In the genomic region with DNA sequence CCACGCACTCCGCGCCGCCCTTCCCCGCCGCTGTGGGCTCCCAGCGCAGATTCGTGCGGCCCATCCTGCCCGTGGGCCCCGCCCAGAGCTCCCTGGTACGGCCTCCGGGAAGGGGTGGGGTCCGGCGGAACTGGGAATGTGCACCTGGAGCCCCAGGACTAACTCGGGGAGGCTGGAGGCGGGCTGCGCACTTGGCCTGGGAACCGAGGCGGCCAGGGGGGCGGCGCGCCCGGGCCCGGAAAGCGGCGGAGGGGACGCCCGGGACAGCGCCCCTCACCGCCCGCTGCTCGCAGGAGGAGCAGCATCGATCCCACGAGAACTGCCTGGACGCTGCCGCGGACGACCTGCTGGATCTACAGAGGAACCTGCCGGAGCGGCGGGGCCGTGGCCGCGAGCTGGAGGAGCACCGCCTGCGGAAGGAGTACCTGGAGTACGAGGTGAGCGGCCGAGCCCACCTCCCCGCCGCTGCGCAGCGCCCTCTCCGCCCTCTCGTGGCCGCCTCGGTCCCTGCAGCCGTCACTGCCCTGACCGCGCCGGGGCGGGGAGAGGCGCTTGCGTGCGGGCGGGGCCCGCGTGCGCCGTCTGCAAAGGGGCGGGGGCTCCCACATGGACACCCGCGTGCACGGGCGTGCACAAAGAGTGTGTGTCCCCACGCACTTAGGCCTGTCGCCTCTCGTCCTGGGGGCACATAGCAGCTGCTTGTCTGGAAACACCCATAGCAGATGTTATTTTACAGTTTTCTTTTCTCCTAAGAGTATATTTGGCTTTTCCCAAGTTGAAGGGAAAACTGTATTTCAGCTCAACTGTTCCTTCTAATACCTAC, we compare ENCODE assay signal across 1 cellular context.
TF ChIP-seq lines count a peak whose summit lies in the region.

No MANE protein-coding gene starts in this region.

TF ChIP-seq in H1, 55 proteins besides CTCF, POLR2A, EP300 and RAD21 (continued from another document):
- TF ChIP-seq, protein P1, sequence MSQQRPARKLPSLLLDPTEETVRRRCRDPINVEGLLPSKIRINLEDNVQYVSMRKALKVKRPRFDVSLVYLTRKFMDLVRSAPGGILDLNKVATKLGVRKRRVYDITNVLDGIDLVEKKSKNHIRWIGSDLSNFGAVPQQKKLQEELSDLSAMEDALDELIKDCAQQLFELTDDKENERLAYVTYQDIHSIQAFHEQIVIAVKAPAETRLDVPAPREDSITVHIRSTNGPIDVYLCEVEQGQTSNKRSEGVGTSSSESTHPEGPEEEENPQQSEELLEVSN (IDR thresholded peaks at IDR 0.05) = no peak
- TF ChIP-seq SUZ12 (IDR thresholded peaks at IDR 0.05; ENCODE audit: low read length) (peak; percentile 42; the same call in 1 of the 2 replicates), SAP30 (IDR thresholded peaks at IDR 0.05; ENCODE audit: insufficient read depth, insufficient replicate concordance, low read length) (no peak), JUND (IDR thresholded peaks at IDR 0.05; ENCODE audit: low read length) (no peak), CBX5 (IDR thresholded peaks at IDR 0.05; ENCODE audit: low read depth, low read length) (no peak), KDM5A (IDR thresholded peaks at IDR 0.05; ENCODE audit: low read length) (no peak), SRF (IDR thresholded peaks at IDR 0.05; ENCODE audit: low read depth, low read length) (no peak), RBBP5 (IDR thresholded peaks at IDR 0.05; ENCODE audit: borderline replicate concordance, low read depth, low read length) (peak; percentile 69; the same call in 1 of the 2 replicates), NANOG (IDR thresholded peaks at IDR 0.05; ENCODE audit: insufficient read depth, low read depth, low read length, poor library complexity, severe bottlenecking) (peak; percentile 2), RXRA (IDR thresholded peaks at IDR 0.05; ENCODE audit: insufficient read depth, low read depth, low read length) (no peak), SIRT6 (IDR thresholded peaks at IDR 0.05; ENCODE audit: low read length) (no peak), GABPA (IDR thresholded peaks at IDR 0.05; ENCODE audit: borderline replicate concordance, insufficient read depth, low read length) (no peak), MAFK (IDR thresholded peaks at IDR 0.05; ENCODE audit: low read depth, low read length) (no peak), GTF2F1 (IDR thresholded peaks at IDR 0.05; ENCODE audit: borderline replicate concordance, low read depth, low read length) (no peak), BRCA1 (IDR thresholded peaks at IDR 0.05; ENCODE audit: low read depth, low read length) (no peak; the same call in 1 of the 2 replicates), SIN3A (conservative IDR thresholded peaks at IDR 0.05 in 1 of 2, IDR thresholded peaks at IDR 0.05 in 1 of 2; ENCODE audit: low read depth in 1 of 2, low read length in 2 of 2) (0 out of 4 replicates have a peak, but pooled peaks of 1 of the 2 experiments have one; percentile 57), CHD1 (IDR thresholded peaks at IDR 0.05; ENCODE audit: low read depth, low read length) (no peak), KDM1A (IDR thresholded peaks at IDR 0.05; ENCODE audit: borderline replicate concordance, low read length) (peak; percentile 13; the same call in 1 of the 2 replicates), POU5F1 (IDR thresholded peaks at IDR 0.05; ENCODE audit: low read depth, low read length) (no peak), SP4 (IDR thresholded peaks at IDR 0.05; ENCODE audit: low read length) (no peak), POLR2AphosphoS5 (IDR thresholded peaks at IDR 0.05; ENCODE audit: low read depth, low read length) (0 out of 2 replicates have a peak, but pooled peaks have one; percentile 30), SP2 (IDR thresholded peaks at IDR 0.05; ENCODE audit: low read length) (no peak), BACH1 (IDR thresholded peaks at IDR 0.05; ENCODE audit: low read length) (no peak; the same call in 1 of the 2 replicates), SIX5 (IDR thresholded peaks at IDR 0.05; ENCODE audit: low read depth, low read length) (no peak), ZNF274 (IDR thresholded peaks at IDR 0.05; ENCODE audit: borderline replicate concordance, extremely low read depth, low read length) (no peak), TAF7 (optimal IDR thresholded peaks at IDR 0.05; ENCODE audit: borderline replicate concordance, low read depth, low read length) (no peak), YY1 (IDR thresholded peaks at IDR 0.05; ENCODE audit: low read depth, low read length) (peak; percentile 43; the same call in 1 of the 2 replicates), KDM4A (IDR thresholded peaks at IDR 0.05; ENCODE audit: low read depth, low read length, severe bottlenecking) (peak; percentile 98), TEAD4 (IDR thresholded peaks at IDR 0.05; ENCODE audit: low read depth, low read length) (no peak), EZH2 (IDR thresholded peaks at IDR 0.05; ENCODE audit: low read depth, low read length, severe bottlenecking) (no peak), HDAC2 (IDR thresholded peaks at IDR 0.05; ENCODE audit: borderline replicate concordance in 1 of 2, low read depth in 2 of 2, low read length in 2 of 2) (0 out of 4 replicates have a peak, but pooled peaks of 1 of the 2 experiments have one; percentile 52), CREB1 (IDR thresholded peaks at IDR 0.05) (peak; percentile 74), TBP (IDR thresholded peaks at IDR 0.05; ENCODE audit: low read depth, low read length) (peak; percentile 7; the same call in 1 of the 2 replicates), CTBP2 (IDR thresholded peaks at IDR 0.05; ENCODE audit: borderline replicate concordance, insufficient read depth, insufficient read length, low read length) (no peak), ASH2L (IDR thresholded peaks at IDR 0.05; ENCODE audit: low read length) (peak; percentile 87), RFX5 (IDR thresholded peaks at IDR 0.05; ENCODE audit: borderline replicate concordance, low read depth, low read length) (no peak), SP1 (IDR thresholded peaks at IDR 0.05; ENCODE audit: low read depth, low read length) (no peak), FOSL1 (IDR thresholded peaks at IDR 0.05; ENCODE audit: insufficient read depth, low read depth, low read length) (no peak), PHF8 (conservative IDR thresholded peaks at IDR 0.05; ENCODE audit: low read depth, low read length) (peak; percentile 55; the same call in 1 of the 2 replicates), EGR1 (IDR thresholded peaks at IDR 0.05; ENCODE audit: borderline replicate concordance, low read depth, low read length) (no peak), TAF1 (IDR thresholded peaks at IDR 0.05; ENCODE audit: low read depth, low read length) (no peak)
- TF ChIP-seq, protein P2, sequence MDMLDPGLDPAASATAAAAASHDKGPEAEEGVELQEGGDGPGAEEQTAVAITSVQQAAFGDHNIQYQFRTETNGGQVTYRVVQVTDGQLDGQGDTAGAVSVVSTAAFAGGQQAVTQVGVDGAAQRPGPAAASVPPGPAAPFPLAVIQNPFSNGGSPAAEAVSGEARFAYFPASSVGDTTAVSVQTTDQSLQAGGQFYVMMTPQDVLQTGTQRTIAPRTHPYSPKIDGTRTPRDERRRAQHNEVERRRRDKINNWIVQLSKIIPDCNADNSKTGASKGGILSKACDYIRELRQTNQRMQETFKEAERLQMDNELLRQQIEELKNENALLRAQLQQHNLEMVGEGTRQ (IDR thresholded peaks at IDR 0.05; ENCODE audit: low read length) = no peak
- TF ChIP-seq, protein P3, sequence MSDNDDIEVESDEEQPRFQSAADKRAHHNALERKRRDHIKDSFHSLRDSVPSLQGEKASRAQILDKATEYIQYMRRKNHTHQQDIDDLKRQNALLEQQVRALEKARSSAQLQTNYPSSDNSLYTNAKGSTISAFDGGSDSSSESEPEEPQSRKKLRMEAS (IDR thresholded peaks at IDR 0.05) = peak; percentile 46
- TF ChIP-seq, protein P4, sequence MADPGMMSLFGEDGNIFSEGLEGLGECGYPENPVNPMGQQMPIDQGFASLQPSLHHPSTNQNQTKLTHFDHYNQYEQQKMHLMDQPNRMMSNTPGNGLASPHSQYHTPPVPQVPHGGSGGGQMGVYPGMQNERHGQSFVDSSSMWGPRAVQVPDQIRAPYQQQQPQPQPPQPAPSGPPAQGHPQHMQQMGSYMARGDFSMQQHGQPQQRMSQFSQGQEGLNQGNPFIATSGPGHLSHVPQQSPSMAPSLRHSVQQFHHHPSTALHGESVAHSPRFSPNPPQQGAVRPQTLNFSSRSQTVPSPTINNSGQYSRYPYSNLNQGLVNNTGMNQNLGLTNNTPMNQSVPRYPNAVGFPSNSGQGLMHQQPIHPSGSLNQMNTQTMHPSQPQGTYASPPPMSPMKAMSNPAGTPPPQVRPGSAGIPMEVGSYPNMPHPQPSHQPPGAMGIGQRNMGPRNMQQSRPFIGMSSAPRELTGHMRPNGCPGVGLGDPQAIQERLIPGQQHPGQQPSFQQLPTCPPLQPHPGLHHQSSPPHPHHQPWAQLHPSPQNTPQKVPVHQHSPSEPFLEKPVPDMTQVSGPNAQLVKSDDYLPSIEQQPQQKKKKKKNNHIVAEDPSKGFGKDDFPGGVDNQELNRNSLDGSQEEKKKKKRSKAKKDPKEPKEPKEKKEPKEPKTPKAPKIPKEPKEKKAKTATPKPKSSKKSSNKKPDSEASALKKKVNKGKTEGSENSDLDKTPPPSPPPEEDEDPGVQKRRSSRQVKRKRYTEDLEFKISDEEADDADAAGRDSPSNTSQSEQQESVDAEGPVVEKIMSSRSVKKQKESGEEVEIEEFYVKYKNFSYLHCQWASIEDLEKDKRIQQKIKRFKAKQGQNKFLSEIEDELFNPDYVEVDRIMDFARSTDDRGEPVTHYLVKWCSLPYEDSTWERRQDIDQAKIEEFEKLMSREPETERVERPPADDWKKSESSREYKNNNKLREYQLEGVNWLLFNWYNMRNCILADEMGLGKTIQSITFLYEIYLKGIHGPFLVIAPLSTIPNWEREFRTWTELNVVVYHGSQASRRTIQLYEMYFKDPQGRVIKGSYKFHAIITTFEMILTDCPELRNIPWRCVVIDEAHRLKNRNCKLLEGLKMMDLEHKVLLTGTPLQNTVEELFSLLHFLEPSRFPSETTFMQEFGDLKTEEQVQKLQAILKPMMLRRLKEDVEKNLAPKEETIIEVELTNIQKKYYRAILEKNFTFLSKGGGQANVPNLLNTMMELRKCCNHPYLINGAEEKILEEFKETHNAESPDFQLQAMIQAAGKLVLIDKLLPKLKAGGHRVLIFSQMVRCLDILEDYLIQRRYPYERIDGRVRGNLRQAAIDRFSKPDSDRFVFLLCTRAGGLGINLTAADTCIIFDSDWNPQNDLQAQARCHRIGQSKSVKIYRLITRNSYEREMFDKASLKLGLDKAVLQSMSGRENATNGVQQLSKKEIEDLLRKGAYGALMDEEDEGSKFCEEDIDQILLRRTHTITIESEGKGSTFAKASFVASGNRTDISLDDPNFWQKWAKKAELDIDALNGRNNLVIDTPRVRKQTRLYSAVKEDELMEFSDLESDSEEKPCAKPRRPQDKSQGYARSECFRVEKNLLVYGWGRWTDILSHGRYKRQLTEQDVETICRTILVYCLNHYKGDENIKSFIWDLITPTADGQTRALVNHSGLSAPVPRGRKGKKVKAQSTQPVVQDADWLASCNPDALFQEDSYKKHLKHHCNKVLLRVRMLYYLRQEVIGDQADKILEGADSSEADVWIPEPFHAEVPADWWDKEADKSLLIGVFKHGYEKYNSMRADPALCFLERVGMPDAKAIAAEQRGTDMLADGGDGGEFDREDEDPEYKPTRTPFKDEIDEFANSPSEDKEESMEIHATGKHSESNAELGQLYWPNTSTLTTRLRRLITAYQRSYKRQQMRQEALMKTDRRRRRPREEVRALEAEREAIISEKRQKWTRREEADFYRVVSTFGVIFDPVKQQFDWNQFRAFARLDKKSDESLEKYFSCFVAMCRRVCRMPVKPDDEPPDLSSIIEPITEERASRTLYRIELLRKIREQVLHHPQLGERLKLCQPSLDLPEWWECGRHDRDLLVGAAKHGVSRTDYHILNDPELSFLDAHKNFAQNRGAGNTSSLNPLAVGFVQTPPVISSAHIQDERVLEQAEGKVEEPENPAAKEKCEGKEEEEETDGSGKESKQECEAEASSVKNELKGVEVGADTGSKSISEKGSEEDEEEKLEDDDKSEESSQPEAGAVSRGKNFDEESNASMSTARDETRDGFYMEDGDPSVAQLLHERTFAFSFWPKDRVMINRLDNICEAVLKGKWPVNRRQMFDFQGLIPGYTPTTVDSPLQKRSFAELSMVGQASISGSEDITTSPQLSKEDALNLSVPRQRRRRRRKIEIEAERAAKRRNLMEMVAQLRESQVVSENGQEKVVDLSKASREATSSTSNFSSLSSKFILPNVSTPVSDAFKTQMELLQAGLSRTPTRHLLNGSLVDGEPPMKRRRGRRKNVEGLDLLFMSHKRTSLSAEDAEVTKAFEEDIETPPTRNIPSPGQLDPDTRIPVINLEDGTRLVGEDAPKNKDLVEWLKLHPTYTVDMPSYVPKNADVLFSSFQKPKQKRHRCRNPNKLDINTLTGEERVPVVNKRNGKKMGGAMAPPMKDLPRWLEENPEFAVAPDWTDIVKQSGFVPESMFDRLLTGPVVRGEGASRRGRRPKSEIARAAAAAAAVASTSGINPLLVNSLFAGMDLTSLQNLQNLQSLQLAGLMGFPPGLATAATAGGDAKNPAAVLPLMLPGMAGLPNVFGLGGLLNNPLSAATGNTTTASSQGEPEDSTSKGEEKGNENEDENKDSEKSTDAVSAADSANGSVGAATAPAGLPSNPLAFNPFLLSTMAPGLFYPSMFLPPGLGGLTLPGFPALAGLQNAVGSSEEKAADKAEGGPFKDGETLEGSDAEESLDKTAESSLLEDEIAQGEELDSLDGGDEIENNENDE (IDR thresholded peaks at IDR 0.05; ENCODE audit: insufficient replicate concordance, low read length) = no peak
- TF ChIP-seq, protein P5, sequence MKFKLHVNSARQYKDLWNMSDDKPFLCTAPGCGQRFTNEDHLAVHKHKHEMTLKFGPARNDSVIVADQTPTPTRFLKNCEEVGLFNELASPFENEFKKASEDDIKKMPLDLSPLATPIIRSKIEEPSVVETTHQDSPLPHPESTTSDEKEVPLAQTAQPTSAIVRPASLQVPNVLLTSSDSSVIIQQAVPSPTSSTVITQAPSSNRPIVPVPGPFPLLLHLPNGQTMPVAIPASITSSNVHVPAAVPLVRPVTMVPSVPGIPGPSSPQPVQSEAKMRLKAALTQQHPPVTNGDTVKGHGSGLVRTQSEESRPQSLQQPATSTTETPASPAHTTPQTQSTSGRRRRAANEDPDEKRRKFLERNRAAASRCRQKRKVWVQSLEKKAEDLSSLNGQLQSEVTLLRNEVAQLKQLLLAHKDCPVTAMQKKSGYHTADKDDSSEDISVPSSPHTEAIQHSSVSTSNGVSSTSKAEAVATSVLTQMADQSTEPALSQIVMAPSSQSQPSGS (IDR thresholded peaks at IDR 0.05; ENCODE audit: low read length) = no peak
- TF ChIP-seq, protein P6, sequence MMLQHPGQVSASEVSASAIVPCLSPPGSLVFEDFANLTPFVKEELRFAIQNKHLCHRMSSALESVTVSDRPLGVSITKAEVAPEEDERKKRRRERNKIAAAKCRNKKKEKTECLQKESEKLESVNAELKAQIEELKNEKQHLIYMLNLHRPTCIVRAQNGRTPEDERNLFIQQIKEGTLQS (IDR thresholded peaks at IDR 0.05; ENCODE audit: insufficient read depth, low read depth, low read length) = no peak
